In the genomic region with DNA sequence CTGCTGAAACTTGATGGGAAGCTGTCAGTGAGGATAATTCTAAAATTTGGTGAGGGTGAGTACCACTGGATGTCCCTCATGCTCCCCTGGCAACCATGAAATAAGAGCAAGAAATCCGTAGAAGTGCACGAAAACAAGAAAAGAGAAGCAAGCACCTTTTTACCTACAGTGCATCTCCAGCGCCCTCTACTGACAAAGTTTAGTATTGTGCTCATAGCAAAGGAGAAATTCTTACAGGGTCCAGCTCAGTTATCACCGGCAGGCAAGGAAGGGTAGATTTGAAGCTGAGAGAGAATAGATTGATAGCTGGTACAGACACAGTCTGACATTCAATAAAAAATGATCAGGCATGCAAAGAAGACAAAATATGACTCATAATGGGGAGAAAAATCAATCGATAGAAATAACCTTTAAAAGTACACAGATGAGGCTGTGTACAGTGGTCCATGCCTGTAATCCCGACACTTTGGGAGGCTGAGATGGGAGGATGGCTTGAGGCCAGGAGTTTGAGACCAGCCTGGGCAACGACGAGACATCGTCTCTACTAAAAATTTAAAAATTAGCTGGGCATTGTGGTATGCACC, we compare ENCODE assay signal across 8 cellular contexts. TPM values are rescaled to one million over a fixed set of nuclear protein-coding genes. Genes with fewer than 3 reads are reported as not detected.
DNase-seq lines count a peak whose midpoint lies in the region; ATAC-seq, FAIRE-seq and TF ChIP-seq lines count a peak whose summit lies in the region.

No MANE protein-coding gene starts in this region.

- no peak overlapping the region for H2AFZ ChIP-seq in OCI-LY3 (ENCODE audit: low read depth, low read length)

- no peaks in the 10 kb centered on the region for H4K20me1 ChIP-seq in OCI-LY3 (ENCODE audit: insufficient read depth, low read length)

- no peak overlapping the region for H3K9ac ChIP-seq in OCI-LY3 (ENCODE audit: low read length)

- H3K27ac ChIP-seq in OCI-LY3 (ENCODE audit: low read length) = no peak overlapping the region

- H3K4me3 ChIP-seq in OCI-LY3 (ENCODE audit: low read length) = no peak overlapping the region
- H3K4me3 ChIP-seq in fibroblast of pulmonary artery (replicated peaks; ENCODE audit: low read depth, low read length) = no peak overlapping the region

- H3K4me1 ChIP-seq in OCI-LY3 (ENCODE audit: low read length) = no peaks in the 10 kb centered on the region

- DNase-seq in AG09319 (ENCODE audit: extremely low read depth, low read depth) = no peak
- no peak for DNase-seq in GM10266 (ENCODE audit: extremely low spot score)
- DNase-seq in fibroblast of pulmonary artery (ENCODE audit: low read depth) = no peak
- no peak for DNase-seq in NCI-H2196 (lab: John Stamatoyannopoulos, UW; ENCODE audit: unreplicated experiment)
- DNase-seq in COLO829 (ENCODE audit: low spot score) = no peak
- DNase-seq in GM12891 (ENCODE audit: insufficient read length, low spot score) = no peak

- H3K79me2 ChIP-seq in OCI-LY3 (ENCODE audit: low read length) = no peaks in the 10 kb centered on the region

- H3K36me3 ChIP-seq in OCI-LY3 (replicated peaks; ENCODE audit: low read depth, low read length) = no peaks in the 10 kb centered on the region

- H3K4me2 ChIP-seq in OCI-LY3 (ENCODE audit: low read length) = no peak overlapping the region

- H3K27me3 ChIP-seq in OCI-LY3 (ENCODE audit: low read depth, low read length) = no peaks in the 10 kb centered on the region

- no peak for ATAC-seq in HG02798 (IDR thresholded peaks at IDR 0.05; ENCODE audit: poor library complexity, unreplicated experiment)

- no peak for FAIRE-seq in GM12891 (lab: Jason Lieb, UNC)

- no peaks in the 10 kb centered on the region for H3K9me3 ChIP-seq in OCI-LY3 (ENCODE audit: insufficient read depth, low read length)

- peak; percentile 26 for TF ChIP-seq CTCF in AG09319 (IDR thresholded peaks at IDR 0.05; ENCODE audit: low read depth, low read length)
- peak; percentile 39 for TF ChIP-seq CTCF in GM10266 (IDR thresholded peaks at IDR 0.05; ENCODE audit: control insufficient read depth, insufficient read depth, low read depth, missing control alignments)
- TF ChIP-seq CTCF in OCI-LY3 (IDR thresholded peaks at IDR 0.05; ENCODE audit: low read depth, low read length) = peak; percentile 58
- peak; percentile 46 for TF ChIP-seq CTCF in fibroblast of pulmonary artery (IDR thresholded peaks at IDR 0.05; ENCODE audit: low read length, missing control alignments)

- TF ChIP-seq POLR2A in GM12891 (IDR thresholded peaks at IDR 0.05; ENCODE audit: low read depth, low read length) = no peak

TF ChIP-seq in GM12891, 5 proteins besides CTCF, POLR2A, EP300 and RAD21:
- TF ChIP-seq SPI1 (IDR thresholded peaks at IDR 0.05; ENCODE audit: low read depth, low read length) = no peak
- no peak for TF ChIP-seq POLR2AphosphoS5 (IDR thresholded peaks at IDR 0.05; ENCODE audit: low read depth, low read length)
- no peak for TF ChIP-seq TAF1 (IDR thresholded peaks at IDR 0.05; ENCODE audit: low read depth, low read length)
- no peak for TF ChIP-seq PAX5 (IDR thresholded peaks at IDR 0.05; ENCODE audit: insufficient read depth, low read length, severe bottlenecking)
- no peak for TF ChIP-seq POU2F2 (IDR thresholded peaks at IDR 0.05; ENCODE audit: low read depth, low read length)

RNA-seq across cellular contexts. Expression of a gene that starts 28.3 kb away (rescaled TPM):
- 5.0 TPM for polyA plus RNA-seq in GM12891 (2012; ENCODE audit: low read depth, missing spikeins)
